In genomic region chr10:22669163-22669711, GRCh38 we compare ENCODE assay signal across 12 cellular contexts. TPM values are rescaled to one million over a fixed set of nuclear protein-coding genes. Genes with fewer than 3 reads are reported as not detected.
DNase-seq lines count a peak whose midpoint lies in the region; ATAC-seq and TF ChIP-seq lines count a peak whose summit lies in the region.
"Had no signal": no experiment of that assay in that cellular context is flagged by ENCODE, and none has a peak within 500 bp of the region (broad histone marks: within the 10 kb centered on the region; RNA-seq: fewer than 3 reads in every experiment).

No MANE protein-coding gene starts in this region.

- H3K4me1 ChIP-seq in GM23338 (ENCODE audit: insufficient read depth) (peaks cover 77% of the 10 kb centered on the region), mucosa of descending colon (ENCODE audit: low read depth) (peaks cover 3% of the 10 kb centered on the region), HAP-1 (peaks cover 26% of the 10 kb centered on the region), heart right ventricle (peaks cover 0 to 86% (median 25%) of the 10 kb centered on the region in 9 donors)

- H3K27me3 ChIP-seq in GM23338 (ENCODE audit: insufficient read depth) (no peaks in the 10 kb centered on the region), HAP-1 (ENCODE audit: low read depth) (no peaks in the 10 kb centered on the region), heart right ventricle (no peaks in the 10 kb centered on the region)

- H3K27ac ChIP-seq in GM23338 (ENCODE audit: low read depth) (peak overlapping the region; percentile 33; the same call in 1 of the 2 replicates), heart right ventricle (peak overlapping the region in 1 of 10 donors; percentile 41)

- H3K9me3 ChIP-seq in mucosa of descending colon (no peaks in the 10 kb centered on the region), HAP-1 (no peaks in the 10 kb centered on the region), heart right ventricle (no peaks in the 10 kb centered on the region)

- H3K36me3 ChIP-seq in GM23338 (ENCODE audit: insufficient read depth) (no peaks in the 10 kb centered on the region), mucosa of descending colon (ENCODE audit: low read depth) (no peaks in the 10 kb centered on the region), HAP-1 (replicated peaks) (no peaks in the 10 kb centered on the region), heart right ventricle (no peaks in the 10 kb centered on the region)

- no peak overlapping the region for H3K4me3 ChIP-seq in GM23338
- H3K4me3 ChIP-seq in mucosa of descending colon, result no peak overlapping the region
- no peak overlapping the region for H3K4me3 ChIP-seq in HAP-1
- H3K4me3 ChIP-seq in heart right ventricle, result no peak overlapping the region

- H3K4me3 Mint-ChIP-seq in GM23338 (no peak overlapping the region), HFFc6 (no peak overlapping the region)

- H3K4me2 ChIP-seq in GM23338, result peak overlapping the region; percentile 19; the same call in 1 of the 2 replicates

- ATAC-seq in GM18508 (IDR thresholded peaks at IDR 0.05; ENCODE audit: insufficient read depth, unreplicated experiment) (peak; percentile 37), GM23338 (no peak; the same call in 2 of the 3 replicates), mucosa of descending colon (peak; percentile 59), heart right ventricle (no peak)
- ATAC-seq: HCT116 had no signal

- TF ChIP-seq CTCF in GM23338 (conservative IDR thresholded peaks at IDR 0.05; ENCODE audit: low read depth in 2 of 2), result no peak
- no peak for TF ChIP-seq CTCF in mucosa of descending colon (IDR thresholded peaks at IDR 0.05)
- no peak for TF ChIP-seq CTCF in HFFc6 (IDR thresholded peaks at IDR 0.05)
- no peak for TF ChIP-seq CTCF in heart right ventricle (IDR thresholded peaks at IDR 0.05)

- in situ Hi-C loops in HAP-1 (cut with MboI; ENCODE audit: low sequenced_read_pairs), result no loop called here

- H3K9me3 Mint-ChIP-seq in GM23338 (no peaks in the 10 kb centered on the region), HFFc6 (no peaks in the 10 kb centered on the region)

- no peak overlapping the region for H2AFZ ChIP-seq in GM23338

- no peaks in the 10 kb centered on the region for H3K36me3 Mint-ChIP-seq in GM23338 (ENCODE audit: low read depth)
- H3K36me3 Mint-ChIP-seq in HFFc6 (ENCODE audit: low read depth), result no peaks in the 10 kb centered on the region

- peaks cover 58% of the 10 kb centered on the region for H3K4me1 Mint-ChIP-seq in GM23338
- H3K4me1 Mint-ChIP-seq in HFFc6 (ENCODE audit: low read depth), result peaks cover 47% of the 10 kb centered on the region

- 92 to 95% methylated on average over 13 of the region's 13 CpGs for WGBS in heart right ventricle, 2 donors

- H3F3A ChIP-seq in GM23338 (replicated peaks; ENCODE audit: low read depth), result no peaks in the 10 kb centered on the region; the same call in 1 of the 2 replicates

- peak overlapping the region; percentile 13; the same call in 1 of the 2 replicates for H3K27ac Mint-ChIP-seq in GM23338
- H3K27ac Mint-ChIP-seq in HFFc6, result no peak overlapping the region

- intact Hi-C loops in mucosa of descending colon (cut with DNase I, micrococcal nuclease), result no loop called here
- intact Hi-C loops in heart right ventricle (cut with DNase I), result no loop called here

- no peaks in the 10 kb centered on the region for H3K9me2 ChIP-seq in GM23338 (ENCODE audit: insufficient read depth)

- DNase-seq in GM23338 (ENCODE audit: low spot score) (no peak), OCI-M1 (lab: John Stamatoyannopoulos, UW) (peak; percentile 62), mucosa of descending colon (no peak), HFFc6 (no peak), HAP-1 (ENCODE audit: low spot score in 2 of 2) (no peak), heart right ventricle (no peak)
- DNase-seq: activated CD4-positive, alpha-beta T cell treated with anti-CD3 and anti-CD28 coated beads for 48 hours; NCI-H2107; Right ventricle myocardium superior; stimulated activated naive CD4-positive, alpha-beta T cell treated with Interleukin-2 at 50 U/mL for 16 hours had no signal

- peaks cover 100% of the 10 kb centered on the region for H3K79me2 ChIP-seq in GM23338 (replicated peaks; ENCODE audit: insufficient read depth)

- H4K20me1 ChIP-seq in GM23338 (replicated peaks; ENCODE audit: insufficient read depth), result no peaks in the 10 kb centered on the region

- H3K27me3 Mint-ChIP-seq in GM23338 (ENCODE audit: insufficient read depth, low read depth, poor library complexity) (peaks cover 5% of the 10 kb centered on the region), HFFc6 (ENCODE audit: insufficient read depth) (no peaks in the 10 kb centered on the region)

TF ChIP-seq in GM23338, 12 proteins besides CTCF, POLR2A, EP300 and RAD21:
- no peak for TF ChIP-seq NANOG (IDR thresholded peaks at IDR 0.05; ENCODE audit: borderline replicate concordance)
- TF ChIP-seq JUNB (IDR thresholded peaks at IDR 0.05; ENCODE audit: unreplicated experiment), result no peak
- no peak for TF ChIP-seq EZH2 (IDR thresholded peaks at IDR 0.05; ENCODE audit: low read depth, unreplicated experiment)
- no peak for TF ChIP-seq ZNF462 (CRISPR knock-in tag; IDR thresholded peaks at IDR 0.05)
- no peak for TF ChIP-seq STAT1 (IDR thresholded peaks at IDR 0.05; ENCODE audit: unreplicated experiment)
TF ChIP-seq in GM23338: peak in this region for 0.

RNA-seq across cellular contexts. Expression of gene PIP4K2A, which starts 45.1 kb away (rescaled TPM):
- 40.1 and 44.4 TPM in 2 replicates for total RNA-seq in GM23338 (2014; rRNA removed; shearing (Covaris generic))
- polyA plus RNA-seq in GM23338 (2016; fragmentation: Nextera tagmentation; extraction: Ambion mirVana) (39.9 and 40.3 TPM in 2 replicates), heart right ventricle (1 to 10 TPM; 6.0 to 6.4 TPM)
- total RNA-seq in mucosa of descending colon (10 to 100 TPM; 17.2 to 29.4 (median 21.2) TPM), heart right ventricle (10 to 100 TPM in 8 of 10 donors, 1 to 10 TPM in 2; 8.8 to 29.1 (median 14.3) TPM)
- 10 to 100 TPM; 50.1 to 67.9 (median 58.9) TPM for total RNA-seq in HFFc6 (2021; fragmentation: NEBNext Ultra II Directional; extraction: Animal tissue kit (Norgen Biotek cat#: 25700))

Comparison
In these comparisons a context has a peak if more than half of its experiments do, and no peak if none do; other contexts are left out.
1. ATAC-seq: peak in GM18508 (single experiment) and mucosa of descending colon (single experiment); none in GM23338 (single experiment) and heart right ventricle (0 of 8).